ENCODE assay signal across 24 cellular contexts in genomic region chr7:44374007-44374763, GRCh38. TPM values are rescaled to one million over a fixed set of nuclear protein-coding genes. Genes with fewer than 3 reads are reported as not detected.
A peak's percentile ranks its signal among the peaks of the same experiment; 100 is the strongest.
DNase-seq lines count a peak whose midpoint lies in the region; ATAC-seq, FAIRE-seq and TF ChIP-seq lines count a peak whose summit lies in the region.
"Had no signal": no experiment of that assay in that cellular context is flagged by ENCODE, and none has a peak within 500 bp of the region (broad histone marks: within the 10 kb centered on the region; RNA-seq: fewer than 3 reads in every experiment).

No MANE protein-coding gene starts in this region.

- intact Hi-C loops in kidney (cut with DNase I) = no loop called here

- no peak for DNase-seq in activated T-cell treated with anti-CD3 and anti-CD28 coated beads, Interleukin-2, amount 50 U/mL, for 72 hours
- DNase-seq in activated T-cell treated with anti-CD3 and anti-CD28 coated beads for 4 hours (no peak), kidney (peak; percentile 35), NOMO-1 treated with dmso at 0.1 percent for 144 hours (lab: John Stamatoyannopoulos, UW; ENCODE audit: unreplicated experiment) (no peak), NCI-H1105 (lab: John Stamatoyannopoulos, UW) (no peak)
- no peak for DNase-seq in stimulated activated effector memory CD8-positive, alpha-beta T cell treated with anti-CD3 and anti-CD28 coated beads, Interleukin-12 subunit alpha, Interleukin-12 subunit beta, amount 100 ng/mL, for 72 hours (ENCODE audit: low spot score in 2 of 2)
- DNase-seq: 8988T, AML-193, C1 segment of cervical spinal cord, DND-41, NCI-H1092 treated with DMSO at 0.1 percent for 48 hours, NCI-H146, NCI-H2029, NCI-H226, NCI-H510A treated with DMSO at 0.1 percent for 48 hours, NCI-H748 treated with DMSO at 0.1 percent for 48 hours, Peyer's patch had no signal

- no peaks in the 10 kb centered on the region for H3K4me1 ChIP-seq in HEK293 (ENCODE audit: control insufficient read depth, insufficient read depth, low read length)
- no peaks in the 10 kb centered on the region for H3K4me1 ChIP-seq in kidney (ENCODE audit: control insufficient read depth in 1 of 2, insufficient read depth in 1 of 2, low read depth in 1 of 2, low read length in 2 of 2)
- H3K4me1 ChIP-seq: Peyer's patch had no signal

- ATAC-seq in activated T-cell treated with anti-CD3 and anti-CD28 coated beads, Interleukin-2, amount 50 U/mL, for 72 hours (replicated peaks in 1 of 2) = peak; percentile 23 to 28
- ATAC-seq in stimulated activated effector memory CD8-positive, alpha-beta T cell treated with anti-CD3 and anti-CD28 coated beads, Interleukin-12 subunit alpha, Interleukin-12 subunit beta, amount 100 ng/mL, for 72 hours = no peak
- ATAC-seq: CD8-positive, alpha-beta T cell had no signal

- TF ChIP-seq CTCF in HEK293 (tag by site-specific recombination; IDR thresholded peaks at IDR 0.05) = no peak
- no peak for TF ChIP-seq CTCF in kidney (IDR thresholded peaks at IDR 0.05; ENCODE audit: borderline replicate concordance, extremely low read depth, insufficient read depth)

- CTCF ChIA-PET in HEK293 (lab: Yijun Ruan, JAX) = no interaction called here

- H3K36me3 ChIP-seq in HEK293 (ENCODE audit: control insufficient read depth in 2 of 2, insufficient read depth in 1 of 2, low read length in 2 of 2) (no peaks in the 10 kb centered on the region), kidney (ENCODE audit: control insufficient read depth in 1 of 2, insufficient read depth in 2 of 2, low read length in 2 of 2) (no peaks in the 10 kb centered on the region)
- H3K36me3 ChIP-seq: Peyer's patch had no signal

- H3K4me3 ChIP-seq in HEK293 (ENCODE audit: low read depth, low read length) (no peak overlapping the region), kidney (ENCODE audit: low read length in 2 of 2) (no peak overlapping the region)
- H3K4me3 ChIP-seq: Peyer's patch had no signal

- H3K27ac Mint-ChIP-seq in activated T-cell treated with anti-CD3 and anti-CD28 coated beads, Interleukin-2, amount 50 U/mL, for 72 hours = no peak overlapping the region
- peak overlapping the region; percentile 74 for H3K27ac Mint-ChIP-seq in stimulated activated effector memory CD8-positive, alpha-beta T cell treated with anti-CD3 and anti-CD28 coated beads, Interleukin-12 subunit alpha, Interleukin-12 subunit beta, amount 100 ng/mL, for 72 hours
- H3K27ac Mint-ChIP-seq: CD8-positive, alpha-beta T cell had no signal

- peaks cover 10% of the 10 kb centered on the region for H3K27me3 Mint-ChIP-seq in activated T-cell treated with anti-CD3 and anti-CD28 coated beads, Interleukin-2, amount 50 U/mL, for 72 hours (ENCODE audit: low read depth)

- peaks cover 5% of the 10 kb centered on the region for H3K4me1 Mint-ChIP-seq in activated T-cell treated with anti-CD3 and anti-CD28 coated beads, Interleukin-2, amount 50 U/mL, for 72 hours (ENCODE audit: low read depth)
- peaks cover 27% of the 10 kb centered on the region for H3K4me1 Mint-ChIP-seq in stimulated activated effector memory CD8-positive, alpha-beta T cell treated with anti-CD3 and anti-CD28 coated beads, Interleukin-12 subunit alpha, Interleukin-12 subunit beta, amount 100 ng/mL, for 72 hours

- H3K9me3 ChIP-seq in HEK293 (ENCODE audit: control insufficient read depth, insufficient read depth, low read depth, low read length) (no peaks in the 10 kb centered on the region), kidney (ENCODE audit: control insufficient read depth in 1 of 2, low read length in 2 of 2) (no peaks in the 10 kb centered on the region)
- H3K9me3 ChIP-seq: Peyer's patch had no signal

- no peak overlapping the region for H3K4me3 Mint-ChIP-seq in activated T-cell treated with anti-CD3 and anti-CD28 coated beads, Interleukin-2, amount 50 U/mL, for 72 hours
- no peak overlapping the region for H3K4me3 Mint-ChIP-seq in stimulated activated effector memory CD8-positive, alpha-beta T cell treated with anti-CD3 and anti-CD28 coated beads, Interleukin-12 subunit alpha, Interleukin-12 subunit beta, amount 100 ng/mL, for 72 hours
- H3K4me3 Mint-ChIP-seq: CD8-positive, alpha-beta T cell had no signal

- H3K9ac ChIP-seq in kidney (ENCODE audit: low read length in 2 of 2) = no peak overlapping the region
- H3K9ac ChIP-seq: KMS-11 had no signal

- no peaks in the 10 kb centered on the region for H3K9me3 Mint-ChIP-seq in activated T-cell treated with anti-CD3 and anti-CD28 coated beads, Interleukin-2, amount 50 U/mL, for 72 hours
- peaks cover 3% of the 10 kb centered on the region for H3K9me3 Mint-ChIP-seq in stimulated activated effector memory CD8-positive, alpha-beta T cell treated with anti-CD3 and anti-CD28 coated beads, Interleukin-12 subunit alpha, Interleukin-12 subunit beta, amount 100 ng/mL, for 72 hours
- H3K9me3 Mint-ChIP-seq: CD8-positive, alpha-beta T cell had no signal

- no peak for FAIRE-seq in kidney (lab: Jason Lieb, UNC)
- FAIRE-seq: GM12892, GM18507, GM19239, HTR-8/SVneo had no signal

- H3K27ac ChIP-seq in HEK293 (ENCODE audit: extremely low read depth, low read depth, low read length) (no peak overlapping the region), kidney (ENCODE audit: low read depth in 2 of 2, low read length in 2 of 2) (no peak overlapping the region)
- H3K27ac ChIP-seq: KMS-11, Peyer's patch had no signal

- peaks cover 0 to 2% of the 10 kb centered on the region in 2 donors for H3K36me3 Mint-ChIP-seq in activated T-cell treated with anti-CD3 and anti-CD28 coated beads, Interleukin-2, amount 50 U/mL, for 72 hours (ENCODE audit: insufficient read depth in 2 of 2)
- peaks cover 12% of the 10 kb centered on the region for H3K36me3 Mint-ChIP-seq in stimulated activated effector memory CD8-positive, alpha-beta T cell treated with anti-CD3 and anti-CD28 coated beads, Interleukin-12 subunit alpha, Interleukin-12 subunit beta, amount 100 ng/mL, for 72 hours
- H3K36me3 Mint-ChIP-seq: CD8-positive, alpha-beta T cell had no signal

- POLR2A ChIA-PET in HEK293 (lab: Yijun Ruan, JAX) = no interaction called here

TF ChIP-seq in HEK293, 187 proteins besides CTCF, POLR2A, EP300 and RAD21:
- peak; percentile 71; the same call in 1 of the 2 replicates for TF ChIP-seq GLIS1 (tag by site-specific recombination; IDR thresholded peaks at IDR 0.05)
- TF ChIP-seq ZIC2 (tag by site-specific recombination; IDR thresholded peaks at IDR 0.05) = 0 out of 2 replicates have a peak, but pooled peaks have one; percentile 18
- no peak for TF ChIP-seq ZBTB7A (tag by site-specific recombination; IDR thresholded peaks at IDR 0.05; ENCODE audit: low read depth)

RNA-seq across cellular contexts. Expression of gene CAMK2B, which starts 48.8 kb away (rescaled TPM):
- 1 to 10 TPM in 1 of 2 donors, under 1 TPM in 1; 0.86 to 1.4 TPM for total RNA-seq in activated T-cell treated with anti-CD3 and anti-CD28 coated beads, Interleukin-2, amount 50 U/mL, for 72 hours
- 1.1 TPM for total RNA-seq in kidney
- polyA plus RNA-seq in kidney (ENCODE audit: insufficient read depth, low read depth, low replicate concordance) = 3.2 TPM
- total RNA-seq: CD8-positive, alpha-beta T cell had no signal
